16 cellular contexts compared by ENCODE assay signal in the genomic region with DNA sequence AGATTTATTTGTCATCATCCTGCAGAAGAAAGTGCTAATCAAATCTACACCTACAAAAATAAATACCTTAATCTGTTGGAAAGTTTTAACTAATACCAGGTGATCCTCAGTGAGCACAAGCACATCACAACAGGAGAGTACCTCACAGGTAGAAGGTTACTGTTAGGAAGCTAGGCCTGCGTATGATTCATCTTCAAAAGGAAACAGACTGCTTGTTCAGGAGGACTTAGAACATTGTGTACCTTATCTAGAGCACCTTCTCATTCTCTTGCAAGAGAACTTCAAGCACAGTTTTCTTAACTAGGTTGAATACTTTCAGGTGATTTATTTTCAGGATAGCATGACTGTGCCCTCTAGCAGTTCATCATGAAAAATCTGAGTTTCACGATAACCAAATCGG. TPM values are rescaled to one million over a fixed set of nuclear protein-coding genes. Genes with fewer than 3 reads are reported as not detected.
"Had no signal": no experiment of that assay in that cellular context is flagged by ENCODE, and none has a peak within 500 bp of the region (broad histone marks: within the 10 kb centered on the region; RNA-seq: fewer than 3 reads in every experiment).

No MANE protein-coding gene starts in this region.

- DNase-seq: activated CD4-positive, alpha-beta memory T cell treated with anti-CD3 and anti-CD28 coated beads for 36 hours; activated CD4-positive, alpha-beta T cell treated with anti-CD3 and anti-CD28 coated beads for 36 hours; activated CD8-positive, alpha-beta memory T cell treated with anti-CD3 and anti-CD28 coated beads, Interleukin-2, amount 10 ng/mL, durations not matched to agents 7 days and 5 days; activated naive CD4-positive, alpha-beta T cell treated with anti-CD3 and anti-CD28 coated beads, Interleukin-2, amount 10 ng/mL, durations not matched to agents 7 days and 5 days; activated T-cell treated with anti-CD3 and anti-CD28 coated beads, Interleukin-2, amount 50 U/mL, for 1 hour; caudate nucleus; colonic mucosa; esophagus squamous epithelium; glutamatergic neuron; naive B cell; stimulated activated CD4-positive, alpha-beta T cell treated with anti-CD3 and anti-CD28 coated beads, Interleukin-4, amount 100 ng/mL, for 4 hours; stimulated activated CD8-positive, alpha-beta memory T cell treated with anti-CD3 and anti-CD28 coated beads, Interleukin-4, amount 100 ng/mL, for 48 hours; substantia nigra; T-helper 17 cell; trophoblast cell had no signal

- H3K9me3 Mint-ChIP-seq: activated CD4-positive, alpha-beta memory T cell treated with anti-CD3 and anti-CD28 coated beads for 36 hours; activated naive CD4-positive, alpha-beta T cell treated with anti-CD3 and anti-CD28 coated beads, Interleukin-2, amount 10 ng/mL, durations not matched to agents 7 days and 5 days; naive B cell had no signal

- H3K27ac Mint-ChIP-seq: activated CD4-positive, alpha-beta memory T cell treated with anti-CD3 and anti-CD28 coated beads for 36 hours; activated CD4-positive, alpha-beta T cell treated with anti-CD3 and anti-CD28 coated beads for 36 hours; activated CD8-positive, alpha-beta memory T cell treated with anti-CD3 and anti-CD28 coated beads, Interleukin-2, amount 10 ng/mL, durations not matched to agents 7 days and 5 days; activated naive CD4-positive, alpha-beta T cell treated with anti-CD3 and anti-CD28 coated beads, Interleukin-2, amount 10 ng/mL, durations not matched to agents 7 days and 5 days; T-helper 17 cell had no signal

- H3K36me3 ChIP-seq: colonic mucosa, esophagus squamous epithelium had no signal

- H3K4me1 Mint-ChIP-seq: T-helper 17 cell had no signal

- H3K27me3 ChIP-seq: colonic mucosa, esophagus squamous epithelium had no signal

- H3K4me3 Mint-ChIP-seq: activated CD4-positive, alpha-beta memory T cell treated with anti-CD3 and anti-CD28 coated beads for 36 hours; activated CD4-positive, alpha-beta T cell treated with anti-CD3 and anti-CD28 coated beads for 36 hours; activated CD8-positive, alpha-beta memory T cell treated with anti-CD3 and anti-CD28 coated beads, Interleukin-2, amount 10 ng/mL, durations not matched to agents 7 days and 5 days; activated naive CD4-positive, alpha-beta T cell treated with anti-CD3 and anti-CD28 coated beads, Interleukin-2, amount 10 ng/mL, durations not matched to agents 7 days and 5 days; T-helper 17 cell had no signal

- H3K4me3 ChIP-seq: colonic mucosa, esophagus squamous epithelium, skin epidermis had no signal

- H3K27ac ChIP-seq: colonic mucosa, esophagus squamous epithelium, skin epidermis had no signal

- ATAC-seq: activated CD4-positive, alpha-beta T cell treated with anti-CD3 and anti-CD28 coated beads for 36 hours; activated CD8-positive, alpha-beta memory T cell treated with anti-CD3 and anti-CD28 coated beads, Interleukin-2, amount 10 ng/mL, durations not matched to agents 7 days and 5 days; T-helper 17 cell had no signal

- H3K27me3 Mint-ChIP-seq: activated CD4-positive, alpha-beta memory T cell treated with anti-CD3 and anti-CD28 coated beads for 36 hours; activated CD4-positive, alpha-beta T cell treated with anti-CD3 and anti-CD28 coated beads for 36 hours; activated CD8-positive, alpha-beta memory T cell treated with anti-CD3 and anti-CD28 coated beads, Interleukin-2, amount 10 ng/mL, durations not matched to agents 7 days and 5 days; activated naive CD4-positive, alpha-beta T cell treated with anti-CD3 and anti-CD28 coated beads, Interleukin-2, amount 10 ng/mL, durations not matched to agents 7 days and 5 days; naive B cell; T-helper 17 cell had no signal

- H3K36me3 Mint-ChIP-seq: activated CD4-positive, alpha-beta memory T cell treated with anti-CD3 and anti-CD28 coated beads for 36 hours had no signal

- H3K4me1 ChIP-seq: colonic mucosa, esophagus squamous epithelium had no signal

- H3K9me3 ChIP-seq: colonic mucosa, esophagus squamous epithelium had no signal

RNA-seq across cellular contexts. Expression of gene MND1, which starts 54.2 kb away (rescaled TPM):
- total RNA-seq: T-helper 17 cell had no signal
